Comparison of ENCODE assay signal across 7 cellular contexts in the genomic region with DNA sequence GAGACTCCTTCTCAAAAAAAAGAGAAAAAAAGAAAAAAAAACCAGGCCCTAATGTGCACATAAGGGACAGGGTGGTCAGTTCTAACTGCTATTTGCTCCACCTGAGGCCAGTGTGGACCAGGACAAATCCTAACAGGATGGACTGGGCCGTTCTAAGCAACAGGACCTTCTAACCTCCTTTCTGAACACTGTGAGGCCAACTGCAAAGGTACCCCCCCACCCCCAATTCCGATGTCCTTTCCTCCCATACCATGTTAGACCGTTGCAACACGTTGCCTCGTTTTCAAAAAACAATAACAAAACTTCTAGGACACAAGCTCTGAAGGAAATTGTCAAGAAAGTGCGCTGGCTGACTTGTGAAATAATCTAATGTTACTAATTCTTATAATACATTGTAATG. TPM values are rescaled to one million over a fixed set of nuclear protein-coding genes. Genes with fewer than 3 reads are reported as not detected.
DNase-seq lines count a peak whose midpoint lies in the region; ATAC-seq and TF ChIP-seq lines count a peak whose summit lies in the region.

No MANE protein-coding gene starts in this region.

- H3K4me3 Mint-ChIP-seq in T-helper 17 cell, result peak overlapping the region; percentile 85

- peaks cover 10% of the 10 kb centered on the region for H3K36me3 Mint-ChIP-seq in T-helper 17 cell (ENCODE audit: low read depth)

- peak overlapping the region; percentile 73 to 75 for H3K4me3 ChIP-seq in foreskin fibroblast (ENCODE audit: low read depth in 1 of 2, low read length in 2 of 2)
- peak overlapping the region; percentile 77 to 100 (median 87) for H3K4me3 ChIP-seq in skin epidermis

- no peak for ATAC-seq in T-helper 17 cell
- ATAC-seq in GM21447 (IDR thresholded peaks at IDR 0.05; ENCODE audit: unreplicated experiment), result no peak
- ATAC-seq in left colon, result no peak

- TF ChIP-seq CTCF in foreskin fibroblast (IDR thresholded peaks at IDR 0.05; ENCODE audit: low read depth, low read length), result no peak

- intact Hi-C loops in left colon (cut with DNase I, micrococcal nuclease), result no loop called here
- intact Hi-C loops in posterior vena cava (cut with DNase I), result no loop called here

- peak overlapping the region; percentile 90 for H3K27ac Mint-ChIP-seq in T-helper 17 cell

- peaks cover 27% of the 10 kb centered on the region for H3K4me1 Mint-ChIP-seq in T-helper 17 cell

- H3K27me3 Mint-ChIP-seq in T-helper 17 cell, result no peaks in the 10 kb centered on the region

- DNase-seq in HCEC 1CT (peak; percentile 2), T-helper 17 cell (no peak), foreskin fibroblast (peak in 1 of 2 donors; percentile 44), left colon (no peak), posterior vena cava (ENCODE audit: low spot score) (no peak)

- peak overlapping the region in 14 of 21 experiments; percentile 23 to 100 (median 100) for H3K27ac ChIP-seq in skin epidermis

- H3K9me3 ChIP-seq in T-helper 17 cell (ENCODE audit: control insufficient read depth, low read length, poor library complexity, severe bottlenecking), result no peaks in the 10 kb centered on the region

RNA-seq across cellular contexts. Expression of a gene that starts 1.2 kb away (rescaled TPM):
- total RNA-seq in T-helper 17 cell (10 to 100 TPM; 28.0 to 36.9 TPM), left colon (10 to 100 TPM; 86.0 to 86.7 TPM), posterior vena cava (10 to 100 TPM; 31.2 to 32.1 TPM)

RNA-seq across cellular contexts. Expression of a gene that starts 1.7 kb away (rescaled TPM):
- total RNA-seq in T-helper 17 cell, result 100 to 1,000 TPM; 104 to 119 TPM
- 10 to 100 TPM; 90.0 to 95.9 TPM for total RNA-seq in left colon
- total RNA-seq in posterior vena cava, result 10 to 100 TPM; 43.7 to 52.1 TPM

RNA-seq across cellular contexts. Expression of a gene that starts 50.9 kb away (rescaled TPM):
- total RNA-seq in T-helper 17 cell (10 to 100 TPM; 11.9 TPM), left colon (10 to 100 TPM; 13.4 to 23.7 TPM), posterior vena cava (10 to 100 TPM; 12.8 to 14.8 TPM)
